Comparison of ENCODE assay signal across 8 cellular contexts in genomic region chr17:17780941-17781590, GRCh38. TPM values are rescaled to one million over a fixed set of nuclear protein-coding genes. Genes with fewer than 3 reads are reported as not detected.
DNase-seq lines count a peak whose midpoint lies in the region; TF ChIP-seq lines count a peak whose summit lies in the region.

No MANE protein-coding gene starts in this region.

- no peaks in the 10 kb centered on the region for H3K9me3 ChIP-seq in neural cell (ENCODE audit: low read length)

- H3K36me3 ChIP-seq in neural cell (ENCODE audit: insufficient read depth, low read length): no peaks in the 10 kb centered on the region

- TF ChIP-seq RAD21 in neural cell (conservative IDR thresholded peaks at IDR 0.05): no peak

- H2AFZ ChIP-seq in neural cell (ENCODE audit: low read depth, low read length): no peak overlapping the region

- no peaks in the 10 kb centered on the region for H3K27me3 ChIP-seq in neural cell (ENCODE audit: insufficient read depth, low read depth, low read length)

- H3K9ac ChIP-seq in neural cell (ENCODE audit: low read length): peak overlapping the region; percentile 94

- H3K4me3 ChIP-seq in neural cell (ENCODE audit: low read length): peak overlapping the region; percentile 89

- DNase-seq in DMS79 treated with DMSO at 0.1 percent for 48 hours (lab: John Stamatoyannopoulos, UW): peak; percentile 75
- peak; percentile 84 for DNase-seq in M059J (ENCODE audit: low read depth)
- peak; percentile 86 for DNase-seq in ecto neural progenitor cell (ENCODE audit: low spot score)
- DNase-seq in cerebellum (ENCODE audit: low spot score): no peak
- DNase-seq in effector CD8-positive, alpha-beta T cell (lab: John Stamatoyannopoulos, UW): no peak
- DNase-seq in activated CD4-positive, alpha-beta T cell treated with anti-CD3 and anti-CD28 coated beads, Interleukin-2, amount 50 U/mL, for 4 hours: no peak
- DNase-seq in HuH-7.5 (ENCODE audit: low spot score): no peak

- peaks cover 17% of the 10 kb centered on the region for H4K20me1 ChIP-seq in neural cell (ENCODE audit: insufficient read depth)

- TF ChIP-seq CTCF in neural cell (IDR thresholded peaks at IDR 0.05; ENCODE audit: poor library complexity, severe bottlenecking): no peak

- peak overlapping the region; percentile 96 for H3K27ac ChIP-seq in neural cell (ENCODE audit: low read length)

- peaks cover 67% of the 10 kb centered on the region for H3K79me2 ChIP-seq in neural cell (replicated peaks; ENCODE audit: insufficient read depth, low read length)

- H3F3A ChIP-seq in neural cell (ENCODE audit: insufficient read depth, low read length, poor library complexity, severe bottlenecking): no peaks in the 10 kb centered on the region

- H3K9me2 ChIP-seq in neural cell (ENCODE audit: insufficient read depth, low read length): no peaks in the 10 kb centered on the region

- peak overlapping the region; percentile 99 for H3K4me2 ChIP-seq in neural cell (ENCODE audit: low read length)

- TF ChIP-seq EP300 in neural cell (conservative IDR thresholded peaks at IDR 0.05; ENCODE audit: poor library complexity, severe bottlenecking): no peak

TF ChIP-seq in neural cell, 6 proteins besides CTCF, POLR2A, EP300 and RAD21:
- TF ChIP-seq SMC3 (conservative IDR thresholded peaks at IDR 0.05; ENCODE audit: poor library complexity): peak; percentile 25
- TF ChIP-seq REST (IDR thresholded peaks at IDR 0.05; ENCODE audit: borderline replicate concordance): peak; percentile 16
- peak; percentile 30 for TF ChIP-seq POLR2AphosphoS5 (IDR thresholded peaks at IDR 0.05)
- TF ChIP-seq EZH2 (IDR thresholded peaks at IDR 0.05; ENCODE audit: borderline replicate concordance, insufficient read depth, low read length, poor library complexity, severe bottlenecking): no peak
TF ChIP-seq in neural cell: peak in this region for 3.

RNA-seq across cellular contexts. Expression of gene SREBF1, which starts 55.7 kb away (rescaled TPM):
- total RNA-seq in M059J (2014; rRNA removed; shearing (Covaris generic)): 40.5 and 57.7 TPM in 2 replicates
- 22.5 and 25.9 TPM in 2 replicates for polyA plus RNA-seq in neural cell
- 11.7 and 20.0 TPM in 2 replicates for polyA minus RNA-seq in neural cell
- total RNA-seq in cerebellum: 11.8 TPM

Comparison
In these comparisons a context has a peak if more than half of its experiments do, and no peak if none do; other contexts are left out.
1. DNase-seq: peak in DMS79 treated with DMSO at 0.1 percent for 48 hours (single experiment), M059J (single experiment) and ecto neural progenitor cell (single experiment); none in cerebellum (single experiment), effector CD8-positive, alpha-beta T cell (single experiment), activated CD4-positive, alpha-beta T cell treated with anti-CD3 and anti-CD28 coated beads, Interleukin-2, amount 50 U/mL, for 4 hours (0 of 2) and HuH-7.5 (single experiment).